Comparison of ENCODE assay signal across 1 cellular context in the genomic region with DNA sequence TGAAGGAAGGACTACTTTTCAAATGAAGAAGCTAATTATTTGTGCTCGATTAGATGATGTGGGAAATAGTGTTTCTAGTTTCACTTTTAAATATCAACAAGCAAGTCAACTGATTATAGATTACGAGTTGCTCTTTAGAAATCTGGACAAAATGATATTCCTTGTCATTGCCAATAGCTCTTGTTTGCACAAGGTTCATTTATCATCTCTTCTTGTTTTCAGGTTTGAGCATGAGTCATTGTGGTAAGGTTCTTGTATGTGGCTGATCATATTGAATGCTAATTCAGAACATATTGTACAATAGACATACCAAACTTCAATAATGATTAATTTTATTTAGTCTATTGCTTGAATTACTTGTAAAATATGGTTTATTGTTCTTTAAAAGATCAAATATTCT.
TF ChIP-seq lines count a peak whose summit lies in the region.

No MANE protein-coding gene starts in this region.

TF ChIP-seq in endothelial cell of umbilical vein, 7 proteins besides CTCF, POLR2A, EP300 and RAD21:
- TF ChIP-seq FOS (IDR thresholded peaks at IDR 0.05; ENCODE audit: borderline replicate concordance, insufficient read depth, low read length) (peak; percentile 25), POLR2AphosphoS5 (IDR thresholded peaks at IDR 0.05; ENCODE audit: insufficient read depth, low read depth, low read length) (no peak)
TF ChIP-seq in endothelial cell of umbilical vein: peak in this region for 1.
